In genomic region chr3:125058529-125058928, GRCh38 we compare ENCODE assay signal across 16 cellular contexts.
"Had no signal": no experiment of that assay in that cellular context is flagged by ENCODE, and none has a peak within 500 bp of the region (broad histone marks: within the 10 kb centered on the region; RNA-seq: fewer than 3 reads in every experiment).

No MANE protein-coding gene starts in this region.

- H3K27me3 ChIP-seq: cardiac muscle cell, gastrocnemius medialis, stomach, thyroid gland had no signal

- H3K27ac ChIP-seq: cardiac muscle cell, thyroid gland had no signal

- ATAC-seq: activated CD8-positive, alpha-beta T cell treated with anti-CD3 and anti-CD28 coated beads, Interleukin-2, amount 10 ng/mL, durations not matched to agents 7 days and 5 days; activated naive CD4-positive, alpha-beta T cell treated with anti-CD3 and anti-CD28 coated beads, Interleukin-2, amount 50 U/mL, for 72 hours; activated T-cell treated with anti-CD3 and anti-CD28 coated beads, Interleukin-2, amount 50 U/mL, for 72 hours; gastrocnemius medialis had no signal

- H3K36me3 ChIP-seq: cardiac muscle cell, gastrocnemius medialis, left ventricle myocardium inferior, stomach, thyroid gland had no signal

- H3K9me3 ChIP-seq: gastrocnemius medialis, left ventricle myocardium inferior, stomach, thyroid gland had no signal

- H3K4me3 ChIP-seq: cardiac muscle cell, gastrocnemius medialis, left ventricle myocardium inferior, stomach, thyroid gland had no signal

- DNase-seq: activated B cell treated with CpG ODN at 0.5 μM for 24 hours; activated CD4-positive, alpha-beta T cell treated with anti-CD3 and anti-CD28 coated beads for 48 hours; activated CD8-positive, alpha-beta memory T cell treated with anti-CD3 and anti-CD28 coated beads, Interleukin-2, amount 50 U/mL, for 4 hours; activated CD8-positive, alpha-beta T cell treated with anti-CD3 and anti-CD28 coated beads, Interleukin-2, amount 10 ng/mL, durations not matched to agents 7 days and 5 days; activated gamma-delta T cell; activated T-cell treated with anti-CD3 and anti-CD28 coated beads, Interleukin-2, amount 50 U/mL, for 72 hours; gastrocnemius medialis; kidney; left ventricle myocardium inferior; stimulated activated CD4-positive, alpha-beta T cell treated with anti-CD3 and anti-CD28 coated beads, Interleukin-12 subunit alpha, Interleukin-12 subunit beta, amount 100 ng/mL, for 4 hours; stimulated activated CD4-positive, alpha-beta T cell treated with anti-CD3 and anti-CD28 coated beads, Interleukin-2, amount 100 ng/mL, for 24 hours; stomach; T-helper 1 cell; thyroid gland had no signal
